Comparison of ENCODE assay signal across 9 cellular contexts in genomic region chr6:8082954-8083858, GRCh38. TPM values are rescaled to one million over a fixed set of nuclear protein-coding genes. Genes with fewer than 3 reads are reported as not detected.
DNase-seq lines count a peak whose midpoint lies in the region; ATAC-seq and TF ChIP-seq lines count a peak whose summit lies in the region.
"Had no signal": no experiment of that assay in that cellular context is flagged by ENCODE, and none has a peak within 500 bp of the region (broad histone marks: within the 10 kb centered on the region; RNA-seq: fewer than 3 reads in every experiment).

No MANE protein-coding gene starts in this region.

- ATAC-seq in psoas muscle (peak; percentile 70 to 89 (median 78)), GM18870 (IDR thresholded peaks at IDR 0.05; ENCODE audit: unreplicated experiment) (no peak), HG03196 (IDR thresholded peaks at IDR 0.05; ENCODE audit: unreplicated experiment) (no peak)

- no peak overlapping the region for H3K4me3 ChIP-seq in psoas muscle

- DNase-seq in GM04503 (ENCODE audit: low read depth), result peak; percentile 76
- DNase-seq in NCI-H69 (lab: John Stamatoyannopoulos, UW), result peak; percentile 88
- peak; percentile 10 to 36 for DNase-seq in erythroblast (lab: John Stamatoyannopoulos, UW)
- no peak for DNase-seq in psoas muscle
- DNase-seq in amygdala (lab: John Stamatoyannopoulos, UW), result no peak
- no peak for DNase-seq in superior temporal gyrus (ENCODE audit: extremely low spot score)
- DNase-seq: OCI-M1 had no signal

- H3K36me3 ChIP-seq in psoas muscle (ENCODE audit: insufficient read depth in 1 of 2, low read depth in 1 of 2), result peaks cover 2 to 8% of the 10 kb centered on the region in 2 donors

- peak overlapping the region; percentile 57 for H3K27ac ChIP-seq in psoas muscle

- TF ChIP-seq CTCF in psoas muscle (IDR thresholded peaks at IDR 0.05), result no peak

- TF ChIP-seq POLR2A in erythroblast (IDR thresholded peaks at IDR 0.05; ENCODE audit: low read length), result no peak

- H3K9me3 ChIP-seq in psoas muscle, result no peaks in the 10 kb centered on the region

- intact Hi-C loops in psoas muscle (cut with DNase I), result no loop called here

- no peaks in the 10 kb centered on the region for H3K27me3 ChIP-seq in psoas muscle (ENCODE audit: insufficient read depth in 3 of 3, low read length in 2 of 3)

- WGBS in psoas muscle, 3 donors, result 46 to 54% (median 49%) methylated on average over 11 of the region's 11 CpGs

- H3K4me1 ChIP-seq in psoas muscle, result peaks cover 22% of the 10 kb centered on the region

RNA-seq across cellular contexts. Expression of gene BLOC1S5, which starts 19.0 kb away (rescaled TPM):
- 10 to 100 TPM in 2 of 4 donors, 1 to 10 TPM in 2; 6.2 to 13.0 (median 8.8) TPM for total RNA-seq in psoas muscle
- 10 to 100 TPM in 1 of 3 donors, 1 to 10 TPM in 2; 5.6 to 17.7 (median 7.6) TPM for polyA plus RNA-seq in psoas muscle

RNA-seq across cellular contexts. Expression of gene EEF1E1, which starts 19.1 kb away (rescaled TPM):
- total RNA-seq in psoas muscle, result 10 to 100 TPM; 12.8 to 14.0 (median 13.5) TPM
- 10 to 100 TPM; 18.8 to 24.6 (median 22.1) TPM for polyA plus RNA-seq in psoas muscle

Comparison
In these comparisons a context has a peak if more than half of its experiments do, and no peak if none do; other contexts are left out.
1. DNase-seq: peak in GM04503 (single experiment), NCI-H69 (single experiment) and erythroblast (2 of 2); none in psoas muscle (0 of 2), amygdala (0 of 56) and superior temporal gyrus (single experiment).
2. ATAC-seq: peak in psoas muscle (4 of 4); none in GM18870 (single experiment) and HG03196 (single experiment).